Comparison of ENCODE assay signal across 8 cellular contexts in genomic region chr1:54714881-54715492, GRCh38. TPM values are rescaled to one million over a fixed set of nuclear protein-coding genes. Genes with fewer than 3 reads are reported as not detected.
DNase-seq lines count a peak whose midpoint lies in the region; ATAC-seq and TF ChIP-seq lines count a peak whose summit lies in the region.

No MANE protein-coding gene starts in this region.

- H2BK120ac ChIP-seq in IMR-90 (ENCODE audit: low read depth, low read length): peak overlapping the region; percentile 72

- dilution Hi-C loops in IMR-90 (cut with HindIII; ENCODE audit: low sequenced_read_pairs, unreplicated experiment): no loop called here

- TF ChIP-seq RAD21 in IMR-90 (IDR thresholded peaks at IDR 0.05; ENCODE audit: low read length) (no peak), liver (IDR thresholded peaks at IDR 0.05) (no peak)

- peak overlapping the region; percentile 65; the same call in 1 of the 3 replicates for H2BK15ac ChIP-seq in IMR-90 (ENCODE audit: low read depth, low read length)

- H3K4me2 ChIP-seq in IMR-90 (ENCODE audit: low read depth, low read length): peak overlapping the region; percentile 84

- H3K27ac ChIP-seq in IMR-90 (ENCODE audit: insufficient read depth, low read length): no peak overlapping the region
- peak overlapping the region; percentile 73 to 82 for H3K27ac ChIP-seq in ascending aorta
- peak overlapping the region in 1 of 2 donors; percentile 72 for H3K27ac ChIP-seq in liver (ENCODE audit: low read depth in 1 of 2, low read length in 2 of 2)
- peak overlapping the region; percentile 88 for H3K27ac ChIP-seq in substantia nigra (ENCODE audit: low read depth, low read length, poor library complexity, severe bottlenecking)

- H2AK9ac ChIP-seq in IMR-90 (replicated peaks; ENCODE audit: low read depth, low read length, poor library complexity): peak overlapping the region; percentile 80

- TF ChIP-seq CTCF in IMR-90 (conservative IDR thresholded peaks at IDR 0.05; ENCODE audit: low read depth, low read length) (no peak), ascending aorta (IDR thresholded peaks at IDR 0.05) (no peak), liver (IDR thresholded peaks at IDR 0.05; ENCODE audit: low read depth, low read length, missing input control) (no peak)

- H3K36me3 ChIP-seq in IMR-90 (ENCODE audit: control insufficient read depth, insufficient read depth, low read length) (peaks cover 3% of the 10 kb centered on the region; the same call in 1 of the 2 replicates), ascending aorta (peaks cover 0 to 15% of the 10 kb centered on the region in 2 donors), liver (ENCODE audit: control insufficient read depth in 4 of 4, insufficient read depth in 3 of 4, low read depth in 1 of 4, low read length in 3 of 4) (peaks cover 0 to 16% (median under 1%) of the 10 kb centered on the region in 4 donors)

- no peak for DNase-seq in IMR-90
- peak in 1 of 2 donors; percentile 60 for DNase-seq in ascending aorta (ENCODE audit: low spot score in 2 of 2)
- peak in 2 of 49 donors; percentile 22 to 24 for DNase-seq in substantia nigra (lab: John Stamatoyannopoulos, UW)
- no peak for DNase-seq in SKM-1 treated with dmso at 0.1 percent for 144 hours (lab: John Stamatoyannopoulos, UW; ENCODE audit: unreplicated experiment)
- no peak for DNase-seq in sciatic nerve (ENCODE audit: low spot score)
- no peak for DNase-seq in globus pallidus (ENCODE audit: low spot score)

- ATAC-seq in IMR-90 (ENCODE audit: low read depth): no peak
- no peak for ATAC-seq in sciatic nerve
- ATAC-seq in GM18517 (IDR thresholded peaks at IDR 0.05; ENCODE audit: unreplicated experiment): no peak

- H3K27me3 ChIP-seq in IMR-90 (ENCODE audit: control insufficient read depth, insufficient read depth, low read length): peaks cover 7% of the 10 kb centered on the region; the same call in 1 of the 2 replicates
- H3K27me3 ChIP-seq in ascending aorta: no peaks in the 10 kb centered on the region
- no peaks in the 10 kb centered on the region for H3K27me3 ChIP-seq in liver (ENCODE audit: control insufficient read depth in 4 of 4, insufficient read depth in 4 of 4, low read length in 3 of 4)

- H3K14ac ChIP-seq in IMR-90 (replicated peaks; ENCODE audit: low read depth, low read length): peak overlapping the region; percentile 84

- BruUV-seq in IMR-90 (replicated peaks; lab: Mats Ljungman, UMichigan): no TSS peak

- peak overlapping the region; percentile 93 for H3K4ac ChIP-seq in IMR-90 (ENCODE audit: low read depth, low read length)

- peaks cover 9 to 29% of the 10 kb centered on the region in 2 experiments for H3K79me1 ChIP-seq in IMR-90 (ENCODE audit: low read depth in 1 of 2, low read length in 2 of 2)

- peak overlapping the region; percentile 69 for H4K91ac ChIP-seq in IMR-90 (ENCODE audit: insufficient read depth, low read depth, low read length)

- no peak overlapping the region for H3K18ac ChIP-seq in IMR-90 (ENCODE audit: low read depth, low read length)

- intact Hi-C loops in IMR-90 (cut with micrococcal nuclease): no loop called here
- intact Hi-C loops in ascending aorta (cut with DNase I): loop anchor here (2.0 to 10.0 kb wide), 6 partner anchors 50 to 663 kb away; partner anchors contain the start of genes ACOT11, PARS2, SSBP3 and TCEANC2
- intact Hi-C loops in sciatic nerve (cut with DNase I): no loop called here

- H4K5ac ChIP-seq in IMR-90 (ENCODE audit: low read depth, low read length): peak overlapping the region; percentile 82

- POLR2A ChIA-PET in IMR-90 (lab: Charles Lee; ENCODE audit: unreplicated experiment): no interaction called here

- H2BK5ac ChIP-seq in IMR-90 (ENCODE audit: low read depth, low read length, poor library complexity, severe bottlenecking): no peak overlapping the region

- H3K9me3 ChIP-seq in IMR-90 (ENCODE audit: control insufficient read depth, insufficient read depth, low read length) (no peaks in the 10 kb centered on the region), ascending aorta (no peaks in the 10 kb centered on the region), liver (ENCODE audit: control insufficient read depth in 4 of 4, low read length in 3 of 4) (no peaks in the 10 kb centered on the region)

- H3K56ac ChIP-seq in IMR-90 (ENCODE audit: extremely low read depth, insufficient read depth, low read length): peak overlapping the region; percentile 46; the same call in 1 of the 2 replicates

- 90% methylated on average over 5 of the region's 7 CpGs; no CpG with 5 or more reads in 1 of the 2 experiments for WGBS in IMR-90 (ENCODE audit: extremely low coverage in 2 of 2, insufficient read length in 1 of 2), 2 experiments
- 92% methylated on average over 7 of the region's 7 CpGs for WGBS in liver

- H4K20me1 ChIP-seq in IMR-90 (ENCODE audit: insufficient read depth, low read length): no peaks in the 10 kb centered on the region

- H2AFZ ChIP-seq in IMR-90 (replicated peaks; ENCODE audit: low read length, poor library complexity): peak overlapping the region; percentile 94

- in situ Hi-C loops in IMR-90 (cut with MboI; ENCODE audit: low sequenced_read_pairs): no loop called here

- H4K8ac ChIP-seq in IMR-90 (ENCODE audit: low read depth in 2 of 2, low read length in 2 of 2): peak overlapping the region; percentile 97 to 98

- CTCF ChIA-PET in IMR-90 (lab: Yijun Ruan, JAX): no interaction called here

- H2AK5ac ChIP-seq in IMR-90 (ENCODE audit: low read depth, low read length): no peak overlapping the region; the same call in 1 of the 2 replicates

- H3K9ac ChIP-seq in IMR-90 (ENCODE audit: low read depth, low read length) (peak overlapping the region; percentile 55; the same call in 1 of the 2 replicates), liver (ENCODE audit: low read depth in 1 of 2, low read length in 2 of 2) (peak overlapping the region in 1 of 2 donors; percentile 66)

- H3K9me1 ChIP-seq in IMR-90 (ENCODE audit: insufficient read depth, low read length): 0 out of 2 replicates have a peak, but pooled peaks cover 6% of the 10 kb centered on the region

- no peaks in the 10 kb centered on the region for H3K4me1 ChIP-seq in IMR-90 (ENCODE audit: control insufficient read depth, insufficient read depth, low read length)
- peaks cover 0 to 8% of the 10 kb centered on the region in 2 donors for H3K4me1 ChIP-seq in ascending aorta
- peaks cover 0 to 17% (median 12%) of the 10 kb centered on the region in 4 donors for H3K4me1 ChIP-seq in liver (ENCODE audit: control insufficient read depth in 4 of 4, insufficient read depth in 4 of 4, low read length in 3 of 4)

- peak overlapping the region; percentile 86 for H3K4me3 ChIP-seq in IMR-90 (ENCODE audit: insufficient read depth, low read depth, low read length)
- peak overlapping the region; percentile 69 to 92 for H3K4me3 ChIP-seq in ascending aorta
- peak overlapping the region; percentile 67 to 97 (median 91) for H3K4me3 ChIP-seq in liver (ENCODE audit: low read depth in 1 of 3, low read length in 3 of 3)

- H3K23ac ChIP-seq in IMR-90 (ENCODE audit: low read depth, low read length): peak overlapping the region; percentile 44; the same call in 1 of the 2 replicates

- no peak for TF ChIP-seq POLR2A in IMR-90 (IDR thresholded peaks at IDR 0.05; ENCODE audit: low read depth, low read length)

- H2BK20ac ChIP-seq in IMR-90 (ENCODE audit: low read depth, low read length): peak overlapping the region; percentile 21; the same call in 1 of the 2 replicates

TF ChIP-seq in IMR-90, 13 proteins besides CTCF, POLR2A, EP300 and RAD21 (continues in another document):
- TF ChIP-seq CHD1 (IDR thresholded peaks at IDR 0.05; ENCODE audit: low read depth, low read length): no peak
- TF ChIP-seq MAZ (IDR thresholded peaks at IDR 0.05; ENCODE audit: borderline replicate concordance, low read depth, low read length): no peak
- no peak for TF ChIP-seq MXI1 (IDR thresholded peaks at IDR 0.05; ENCODE audit: borderline replicate concordance, low read depth, low read length)
- TF ChIP-seq CEBPB (IDR thresholded peaks at IDR 0.05; ENCODE audit: low read depth, low read length): no peak
- no peak for TF ChIP-seq BHLHE40 (IDR thresholded peaks at IDR 0.05; ENCODE audit: low read depth, low read length)
- no peak for TF ChIP-seq MAFK (IDR thresholded peaks at IDR 0.05; ENCODE audit: low read depth, low read length)
- no peak for TF ChIP-seq NFE2L2 (IDR thresholded peaks at IDR 0.05; ENCODE audit: low read depth, low read length)

TF ChIP-seq in liver, 16 proteins besides CTCF, POLR2A, EP300 and RAD21 (continues in another document):
- TF ChIP-seq HNF4A (conservative IDR thresholded peaks at IDR 0.05) (no peak), YY1 (IDR thresholded peaks at IDR 0.05) (no peak), MAX (IDR thresholded peaks at IDR 0.05) (no peak), EGR1 (IDR thresholded peaks at IDR 0.05; ENCODE audit: low read depth in 2 of 2) (no peak)

RNA-seq across cellular contexts. Expression of gene TTC4, which starts 0.7 kb away (rescaled TPM):
- total RNA-seq in IMR-90 (2012; rRNA removed) (27.1 and 35.3 TPM in 2 replicates), ascending aorta (20.6 TPM), liver (10 to 100 TPM in 1 of 2 donors, 1 to 10 TPM in 1; 9.0 to 10.9 TPM), sciatic nerve (16.9 TPM)
- polyA plus RNA-seq in IMR-90 (2012; rRNA removed) (18.0 and 21.6 TPM in 2 replicates), liver (1 to 10 TPM; 6.9 to 7.2 TPM)
- 5.4 and 11.6 TPM in 2 replicates for polyA plus RNA-seq in IMR-90 (2012; cell fraction: cytosol; rRNA removed)
- 16.5 and 28.1 TPM in 2 replicates for polyA plus RNA-seq in IMR-90 (2012; cell fraction: nucleus; rRNA removed; ENCODE audit: low replicate concordance)

RNA-seq across cellular contexts. Expression of gene PARS2, which starts 49.3 kb away (rescaled TPM):
- total RNA-seq in IMR-90 (2012; rRNA removed): 6.1 and 6.3 TPM in 2 replicates
- 2.9 and 3.4 TPM in 2 replicates for polyA plus RNA-seq in IMR-90 (2012; rRNA removed)
- polyA plus RNA-seq in IMR-90 (2012; cell fraction: cytosol; rRNA removed): 2.4 and 2.5 TPM in 2 replicates
- 0.87 and 0.99 TPM in 2 replicates for polyA plus RNA-seq in IMR-90 (2012; cell fraction: nucleus; rRNA removed; ENCODE audit: low replicate concordance)
- 0.43 TPM for total RNA-seq in ascending aorta
- 1 to 10 TPM; 3.1 to 3.4 TPM for total RNA-seq in liver
- 1 to 10 TPM; 2.1 to 4.1 TPM for polyA plus RNA-seq in liver
- 3.6 TPM for total RNA-seq in sciatic nerve
